ENCODE assay signal across 12 cellular contexts in the genomic region with DNA sequence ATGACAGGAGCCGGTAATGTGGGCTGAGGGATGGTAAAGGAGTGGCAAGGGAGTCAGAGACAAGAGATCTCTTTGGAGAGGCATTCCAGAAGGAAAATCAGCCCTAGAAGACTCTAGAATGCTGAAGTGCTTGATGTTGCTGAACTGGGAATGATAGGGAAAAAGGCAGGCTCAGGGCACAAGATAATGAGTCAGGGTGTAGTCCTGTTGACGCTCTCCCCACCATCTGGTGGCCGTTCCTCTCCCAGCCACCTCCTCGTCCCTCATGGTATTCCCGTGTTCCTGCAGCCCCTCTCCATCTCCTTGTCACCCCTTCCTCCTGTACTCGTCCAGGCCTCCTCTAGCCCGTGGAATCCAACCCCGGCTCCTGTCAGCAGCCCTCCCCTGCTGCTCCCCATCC. TPM values are rescaled to one million over a fixed set of nuclear protein-coding genes. Genes with fewer than 3 reads are reported as not detected.
DNase-seq lines count a peak whose midpoint lies in the region; ATAC-seq, FAIRE-seq and TF ChIP-seq lines count a peak whose summit lies in the region.
"Had no signal": no experiment of that assay in that cellular context is flagged by ENCODE, and none has a peak within 500 bp of the region (broad histone marks: within the 10 kb centered on the region; RNA-seq: fewer than 3 reads in every experiment).

No MANE protein-coding gene starts in this region.

- DNase-seq in DND-41: no peak
- DNase-seq in WTC11 (ENCODE audit: low spot score): no peak
- DNase-seq in keratinocyte (ENCODE audit: low read depth, low spot score): no peak
- DNase-seq in DMS53 treated with DMSO at 0.1 percent for 48 hours (lab: John Stamatoyannopoulos, UW; ENCODE audit: unreplicated experiment): no peak
- no peak for DNase-seq in AG08395 (ENCODE audit: low spot score)
- no peak for DNase-seq in NCI-H1436 treated with DMSO at 0.1 percent for 48 hours (lab: John Stamatoyannopoulos, UW)
- DNase-seq: esophagus squamous epithelium, NCI-H2081 treated with DMSO at 0.1 percent for 48 hours, Right ventricle myocardium superior had no signal

- no peak overlapping the region for H3K27ac Mint-ChIP-seq in WTC11

- H3K27me3 Mint-ChIP-seq in WTC11 (ENCODE audit: low read depth): peaks cover 33% of the 10 kb centered on the region

- H3K4me2 ChIP-seq in DND-41 (ENCODE audit: insufficient read depth, low read length) (peak overlapping the region; percentile 97), keratinocyte (ENCODE audit: control insufficient read depth, extremely low read depth, insufficient read depth, low read depth, low read length) (peak overlapping the region; percentile 9)

- FAIRE-seq in keratinocyte (lab: Jason Lieb, UNC): no peak

- H3K9me3 ChIP-seq in DND-41 (ENCODE audit: insufficient read depth, low read length, severe bottlenecking) (no peaks in the 10 kb centered on the region), keratinocyte (ENCODE audit: control insufficient read depth, low read depth, low read length) (no peaks in the 10 kb centered on the region)
- H3K9me3 ChIP-seq: esophagus squamous epithelium had no signal

- H3K79me2 ChIP-seq in ACC112 (ENCODE audit: control insufficient read depth, insufficient read depth, low read length, unreplicated experiment): peaks cover 21% of the 10 kb centered on the region
- peaks cover 18% of the 10 kb centered on the region for H3K79me2 ChIP-seq in DND-41 (ENCODE audit: insufficient read depth, low read length)
- peaks cover 2% of the 10 kb centered on the region for H3K79me2 ChIP-seq in keratinocyte (ENCODE audit: control insufficient read depth, insufficient read depth, low read length)

- H3K9me3 Mint-ChIP-seq in WTC11: no peaks in the 10 kb centered on the region

- H3K9ac ChIP-seq in DND-41 (ENCODE audit: low read depth, low read length): peak overlapping the region; percentile 42
- H3K9ac ChIP-seq in keratinocyte (ENCODE audit: control insufficient read depth, extremely low read depth, insufficient read depth, low read length): no peak overlapping the region

- ATAC-seq in DND-41 (ENCODE audit: insufficient read depth, low read depth) (no peak), WTC11 (no peak; the same call in 1 of the 2 replicates), HG03039 (IDR thresholded peaks at IDR 0.05; ENCODE audit: unreplicated experiment) (no peak)

- H3K36me3 ChIP-seq in ACC112 (ENCODE audit: insufficient read depth, low read length) (no peaks in the 10 kb centered on the region), DND-41 (ENCODE audit: insufficient read depth, low read length) (peaks cover under 1% of the 10 kb centered on the region; the same call in 1 of the 2 replicates), keratinocyte (ENCODE audit: control insufficient read depth in 2 of 2, extremely low read depth in 1 of 2, insufficient read depth in 2 of 2, low read length in 2 of 2) (peaks cover 0 to 4% of the 10 kb centered on the region in 2 experiments)
- H3K36me3 ChIP-seq: esophagus squamous epithelium had no signal

- H3K36me3 Mint-ChIP-seq in WTC11: no peaks in the 10 kb centered on the region

- TF ChIP-seq CTCF in DND-41 (IDR thresholded peaks at IDR 0.05; ENCODE audit: borderline replicate concordance, extremely low read depth, low read length, poor library complexity, severe bottlenecking): no peak
- TF ChIP-seq CTCF in WTC11 (IDR thresholded peaks at IDR 0.05): no peak
- TF ChIP-seq CTCF in keratinocyte (optimal IDR thresholded peaks at IDR 0.05 in 1 of 3, IDR thresholded peaks at IDR 0.05 in 1 of 3, conservative IDR thresholded peaks at IDR 0.05 in 1 of 3; ENCODE audit: extremely low read depth in 1 of 3, insufficient read depth in 2 of 3, low read length in 3 of 3): no peak

- no peaks in the 10 kb centered on the region for H3K9me1 ChIP-seq in keratinocyte (ENCODE audit: control insufficient read depth, extremely low read depth, insufficient read depth, low read length)

- H4K20me1 ChIP-seq in DND-41 (ENCODE audit: insufficient read depth, low read length): no peaks in the 10 kb centered on the region
- H4K20me1 ChIP-seq in keratinocyte (ENCODE audit: control insufficient read depth, extremely low read depth, insufficient read depth, low read length): no peaks in the 10 kb centered on the region

- CTCF ChIA-PET in WTC11 (lab: Charles Lee): interaction anchor here (0.6 to 6.8 kb wide), 40 partner anchors 10 to 1482 kb away, joined by 3 to 89 read pairs (median 4); partner anchors contain the start of genes ALDOA, ASPHD1, C16orf92 and CD2BP2

- H2AFZ ChIP-seq in ACC112 (ENCODE audit: low read length, unreplicated experiment) (no peak overlapping the region), DND-41 (ENCODE audit: low read depth, low read length) (no peak overlapping the region), keratinocyte (ENCODE audit: control insufficient read depth, low read length) (no peak overlapping the region)

- peaks cover 14% of the 10 kb centered on the region for H3K4me1 Mint-ChIP-seq in WTC11

- H3K27me3 ChIP-seq in ACC112 (ENCODE audit: insufficient read depth, low read length): no peaks in the 10 kb centered on the region
- no peaks in the 10 kb centered on the region for H3K27me3 ChIP-seq in DND-41 (ENCODE audit: insufficient read depth, low read length, poor library complexity)
- H3K27me3 ChIP-seq in keratinocyte (ENCODE audit: control insufficient read depth, extremely low read depth, insufficient read depth, low read length): no peaks in the 10 kb centered on the region
- H3K27me3 ChIP-seq: esophagus squamous epithelium had no signal

- POLR2A ChIA-PET in WTC11 (lab: Charles Lee): interaction anchor here (0.9 to 1.1 kb wide), 2 partner anchors 9 to 81 kb away, joined by 3 to 4 read pairs; no protein-coding TSS in a partner anchor

- dilution Hi-C loops in keratinocyte (cut with MboI; ENCODE audit: extremely low pct_ligation_motif_present, low sequenced_read_pairs): no loop called here

- H3K4me1 ChIP-seq in ACC112 (ENCODE audit: control insufficient read depth, insufficient read depth, low read length, unreplicated experiment) (peaks cover 16% of the 10 kb centered on the region), DND-41 (ENCODE audit: insufficient read depth, low read length) (peaks cover 32% of the 10 kb centered on the region), keratinocyte (ENCODE audit: control insufficient read depth, extremely low read depth, insufficient read depth, low read length) (peaks cover 30% of the 10 kb centered on the region)

- H3K4me3 Mint-ChIP-seq in WTC11: peak overlapping the region; percentile 47

- H3K4me3 ChIP-seq in ACC112 (ENCODE audit: low read depth, low read length) (peak overlapping the region; percentile 53), DND-41 (ENCODE audit: low read depth in 1 of 2, low read length in 2 of 2) (peak overlapping the region in 1 of 2 experiments; percentile 26; a peak in 2 of 4 replicates), keratinocyte (ENCODE audit: control insufficient read depth in 2 of 3, extremely low read depth in 1 of 3, insufficient read depth in 2 of 3, low read depth in 1 of 3, low read length in 3 of 3) (no peak overlapping the region)

- H3K27ac ChIP-seq in ACC112 (ENCODE audit: low read depth, low read length) (no peak overlapping the region), DND-41 (ENCODE audit: low read length) (peak overlapping the region; percentile 41), keratinocyte (ENCODE audit: control insufficient read depth, insufficient read depth, low read length) (no peak overlapping the region)

RNA-seq across cellular contexts. Expression of gene ALDOA, which starts 11.1 kb away (rescaled TPM):
- 1,537 to 1,958 TPM (median 1,913 TPM) in 3 replicates for total RNA-seq in WTC11 (2021)
- 740 to 1,250 TPM (median 800 TPM) in 3 replicates for polyA plus RNA-seq in keratinocyte
- 1,790 TPM for polyA plus RNA-seq in keratinocyte (2011; ENCODE audit: low read depth)
- 996 and 1,617 TPM in 2 replicates for polyA plus RNA-seq in keratinocyte (2011; cell fraction: cytosol; rRNA removed)
- 581 and 686 TPM in 2 replicates for polyA plus RNA-seq in keratinocyte (2011; cell fraction: nucleus; rRNA removed)
- polyA plus RNA-seq in keratinocyte (2012; ENCODE audit: low replicate concordance): 1,357 and 1,695 TPM in 2 replicates
- polyA minus RNA-seq in keratinocyte: 1,099 to 2,593 TPM (median 1,237 TPM) in 3 replicates
- 2,380 TPM for polyA minus RNA-seq in keratinocyte (2011; cell fraction: cytosol; rRNA and poly(A)+ RNA removed)
- 410 and 424 TPM in 2 replicates for polyA minus RNA-seq in keratinocyte (2011; cell fraction: nucleus; rRNA and poly(A)+ RNA removed)

RNA-seq across cellular contexts. Expression of gene PPP4C, which starts 21.3 kb away (rescaled TPM):
- 159 to 164 TPM (median 161 TPM) in 3 replicates for total RNA-seq in WTC11 (2021)
- 124 to 188 TPM (median 167 TPM) in 3 replicates for polyA plus RNA-seq in keratinocyte
- polyA plus RNA-seq in keratinocyte (2011; ENCODE audit: low read depth): 101 TPM
- polyA plus RNA-seq in keratinocyte (2011; cell fraction: cytosol; rRNA removed): 113 and 148 TPM in 2 replicates
- 120 and 128 TPM in 2 replicates for polyA plus RNA-seq in keratinocyte (2011; cell fraction: nucleus; rRNA removed)
- polyA plus RNA-seq in keratinocyte (2012; ENCODE audit: low replicate concordance): 113 and 135 TPM in 2 replicates
- polyA minus RNA-seq in keratinocyte: 294 to 472 TPM (median 388 TPM) in 3 replicates
- 300 TPM for polyA minus RNA-seq in keratinocyte (2011; cell fraction: cytosol; rRNA and poly(A)+ RNA removed)
- 58.5 and 62.4 TPM in 2 replicates for polyA minus RNA-seq in keratinocyte (2011; cell fraction: nucleus; rRNA and poly(A)+ RNA removed)

RNA-seq across cellular contexts. Expression of gene TLCD3B, which starts 23.4 kb away (rescaled TPM):
- total RNA-seq in WTC11 (2021): 28.1 to 30.3 TPM (median 30.2 TPM) in 3 replicates
- 0.08 TPM in 1 of 3 replicates, not detected in the others for polyA plus RNA-seq in keratinocyte
- polyA plus RNA-seq in keratinocyte (2011; ENCODE audit: low read depth): not detected
- not detected in 2 replicates for polyA plus RNA-seq in keratinocyte (2011; cell fraction: cytosol; rRNA removed)
- polyA plus RNA-seq in keratinocyte (2011; cell fraction: nucleus; rRNA removed): not detected in 2 replicates
- polyA plus RNA-seq in keratinocyte (2012; ENCODE audit: low replicate concordance): not detected in 2 replicates
- not detected in 3 replicates for polyA minus RNA-seq in keratinocyte
- not detected for polyA minus RNA-seq in keratinocyte (2011; cell fraction: cytosol; rRNA and poly(A)+ RNA removed)
- polyA minus RNA-seq in keratinocyte (2011; cell fraction: nucleus; rRNA and poly(A)+ RNA removed): not detected in 2 replicates
- total RNA-seq: esophagus squamous epithelium, Right ventricle myocardium superior, subcutaneous adipose tissue had no signal

RNA-seq across cellular contexts. Expression of gene C16orf92, which starts 31.5 kb away (rescaled TPM):
- not detected in 3 replicates for total RNA-seq in WTC11 (2021)
- not detected in 3 replicates for polyA plus RNA-seq in keratinocyte
- polyA plus RNA-seq in keratinocyte (2011; ENCODE audit: low read depth): not detected
- not detected in 2 replicates for polyA plus RNA-seq in keratinocyte (2011; cell fraction: cytosol; rRNA removed)
- not detected in 2 replicates for polyA plus RNA-seq in keratinocyte (2011; cell fraction: nucleus; rRNA removed)
- polyA plus RNA-seq in keratinocyte (2012; ENCODE audit: low replicate concordance): not detected in 2 replicates
- polyA minus RNA-seq in keratinocyte: not detected in 3 replicates
- not detected for polyA minus RNA-seq in keratinocyte (2011; cell fraction: cytosol; rRNA and poly(A)+ RNA removed)
- polyA minus RNA-seq in keratinocyte (2011; cell fraction: nucleus; rRNA and poly(A)+ RNA removed): not detected in 2 replicates
- total RNA-seq: esophagus squamous epithelium, Right ventricle myocardium superior, subcutaneous adipose tissue had no signal

RNA-seq across cellular contexts. Expression of gene TBX6, which starts 37.3 kb away (rescaled TPM):
- 5.1 to 7.6 TPM (median 6.6 TPM) in 3 replicates for total RNA-seq in WTC11 (2021)
- 0.06 to 0.18 TPM (median 0.18 TPM) in 3 replicates for polyA plus RNA-seq in keratinocyte
- 0.77 TPM for polyA plus RNA-seq in keratinocyte (2011; ENCODE audit: low read depth)
- 0.04 and 0.16 TPM in 2 replicates for polyA plus RNA-seq in keratinocyte (2011; cell fraction: cytosol; rRNA removed)
- 0.32 and 0.61 TPM in 2 replicates for polyA plus RNA-seq in keratinocyte (2011; cell fraction: nucleus; rRNA removed)
- 0.31 and 0.71 TPM in 2 replicates for polyA plus RNA-seq in keratinocyte (2012; ENCODE audit: low replicate concordance)
- polyA minus RNA-seq in keratinocyte: 0.13 TPM in 1 of 3 replicates, not detected in the others
- polyA minus RNA-seq in keratinocyte (2011; cell fraction: cytosol; rRNA and poly(A)+ RNA removed): not detected
- not detected in 2 replicates for polyA minus RNA-seq in keratinocyte (2011; cell fraction: nucleus; rRNA and poly(A)+ RNA removed)
